Comparison of ENCODE assay signal across 8 cellular contexts in the genomic region with DNA sequence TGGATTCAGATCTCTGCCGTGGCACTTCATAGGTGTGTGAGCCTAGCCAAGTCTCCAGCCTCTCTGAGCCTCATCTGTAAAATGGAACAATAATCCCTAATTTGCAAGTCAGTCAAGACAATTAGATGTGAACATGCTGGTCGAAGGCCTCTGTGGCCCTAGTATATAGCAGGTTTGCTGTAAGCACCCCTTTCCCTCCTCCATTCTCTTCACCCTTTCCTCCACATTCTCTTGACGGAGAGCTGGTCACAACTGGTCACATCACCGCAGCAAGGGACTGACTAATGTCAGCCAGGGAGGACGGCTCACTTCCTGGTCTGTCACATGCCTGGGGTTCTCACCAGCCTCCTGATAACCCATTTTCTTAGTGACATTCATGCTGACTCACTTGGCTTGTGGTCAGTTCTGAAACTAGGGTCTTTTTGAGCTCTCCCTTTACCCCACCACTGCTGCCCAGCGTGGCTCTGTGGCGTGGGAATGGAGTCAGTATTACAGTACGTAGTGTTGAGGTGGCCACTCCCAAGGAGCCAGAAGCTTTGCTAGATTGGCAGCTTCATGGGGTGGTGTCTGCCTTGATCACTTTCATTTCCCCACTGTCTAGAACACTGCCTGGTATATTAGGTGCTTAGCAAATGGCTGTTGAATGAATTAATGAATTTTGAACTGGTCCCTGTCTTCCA. TPM values are rescaled to one million over a fixed set of nuclear protein-coding genes. Genes with fewer than 3 reads are reported as not detected.
DNase-seq lines count a peak whose midpoint lies in the region; TF ChIP-seq lines count a peak whose summit lies in the region.

No MANE protein-coding gene starts in this region.

- H3K27ac ChIP-seq in CD8-positive, alpha-beta memory T cell (ENCODE audit: low read depth, low read length), result peak overlapping the region; percentile 41
- peak overlapping the region in 2 of 4 donors; percentile 10 to 53 for H3K27ac ChIP-seq in Peyer's patch

- DNase-seq in CD8-positive, alpha-beta memory T cell, result no peak
- DNase-seq in GM20000 (ENCODE audit: low spot score) (peak; percentile 72), HT1080 (ENCODE audit: low read depth) (peak; percentile 93), choroid plexus epithelial cell (ENCODE audit: low read depth) (peak; percentile 69), retinal pigment epithelial cell (ENCODE audit: low read depth) (peak; percentile 75), Peyer's patch (no peak), DMS153 treated with DMSO at 0.1 percent for 48 hours (lab: John Stamatoyannopoulos, UW; ENCODE audit: unreplicated experiment) (no peak), midbrain (lab: John Stamatoyannopoulos, UW) (no peak)

- H3K4me1 Mint-ChIP-seq in CD8-positive, alpha-beta memory T cell, result peaks cover 23 to 31% (median 30%) of the 10 kb centered on the region in 3 donors

- H3K36me3 ChIP-seq in CD8-positive, alpha-beta memory T cell (ENCODE audit: insufficient read depth, low read length), result no peaks in the 10 kb centered on the region
- H3K36me3 ChIP-seq in Peyer's patch, result no peaks in the 10 kb centered on the region

- H3K4me1 ChIP-seq in CD8-positive, alpha-beta memory T cell (ENCODE audit: insufficient read depth, low read length), result no peaks in the 10 kb centered on the region
- H3K4me1 ChIP-seq in Peyer's patch, result peaks cover 0 to 7% (median 0%) of the 10 kb centered on the region in 4 donors

- H3K9me3 ChIP-seq in CD8-positive, alpha-beta memory T cell (ENCODE audit: low read length), result no peaks in the 10 kb centered on the region
- no peaks in the 10 kb centered on the region for H3K9me3 ChIP-seq in Peyer's patch

- POLR2A ChIA-PET in CD8-positive, alpha-beta memory T cell (lab: Charles Lee), result no interaction called here

- H3K4me3 ChIP-seq in CD8-positive, alpha-beta memory T cell (ENCODE audit: low read length), result no peak overlapping the region
- H3K4me3 ChIP-seq in choroid plexus epithelial cell (ENCODE audit: low read depth, low read length), result no peak overlapping the region
- H3K4me3 ChIP-seq in retinal pigment epithelial cell (ENCODE audit: low read length), result no peak overlapping the region
- no peak overlapping the region for H3K4me3 ChIP-seq in Peyer's patch

- TF ChIP-seq CTCF in GM20000 (IDR thresholded peaks at IDR 0.05; ENCODE audit: extremely low read depth, missing control alignments) (no peak), choroid plexus epithelial cell (conservative IDR thresholded peaks at IDR 0.05; ENCODE audit: low read depth, low read length) (no peak), retinal pigment epithelial cell (conservative IDR thresholded peaks at IDR 0.05; ENCODE audit: low read depth, low read length) (no peak), Peyer's patch (IDR thresholded peaks at IDR 0.05) (no peak)

- TF ChIP-seq POLR2A in Peyer's patch (IDR thresholded peaks at IDR 0.05), result no peak

- CTCF ChIA-PET in CD8-positive, alpha-beta memory T cell (lab: Charles Lee), result no interaction called here

- no peaks in the 10 kb centered on the region for H3K27me3 ChIP-seq in CD8-positive, alpha-beta memory T cell (ENCODE audit: insufficient read depth, low read length, poor library complexity, severe bottlenecking)
- no peaks in the 10 kb centered on the region for H3K27me3 ChIP-seq in Peyer's patch

- H3K9me3 Mint-ChIP-seq in CD8-positive, alpha-beta memory T cell, result no peaks in the 10 kb centered on the region

- peaks cover 0 to 22% (median 12%) of the 10 kb centered on the region in 3 donors for H3K36me3 Mint-ChIP-seq in CD8-positive, alpha-beta memory T cell

- H3K27me3 Mint-ChIP-seq in CD8-positive, alpha-beta memory T cell, result no peaks in the 10 kb centered on the region

- peak overlapping the region in 7 of 8 donors; percentile 44 to 95 (median 77) for H3K27ac Mint-ChIP-seq in CD8-positive, alpha-beta memory T cell

- H3K4me3 Mint-ChIP-seq in CD8-positive, alpha-beta memory T cell, result peak overlapping the region in 1 of 7 donors; percentile 44

RNA-seq across cellular contexts. Expression of gene ERGIC1, which starts 47.8 kb away (rescaled TPM):
- 10 to 100 TPM; 39.7 to 39.9 TPM for total RNA-seq in CD8-positive, alpha-beta memory T cell
- polyA plus RNA-seq in CD8-positive, alpha-beta memory T cell, result 25.9 TPM
- 125 and 169 TPM in 2 replicates for total RNA-seq in HT1080 (2014; rRNA removed; shearing (Covaris generic))
- polyA plus RNA-seq in HT1080 (2015; cell fraction: cytosol; rRNA removed), result 253 and 267 TPM in 2 replicates
- polyA plus RNA-seq in HT1080 (2015; cell fraction: nucleus; rRNA removed), result 111 and 131 TPM in 2 replicates
- 100 to 1,000 TPM; 113 to 180 (median 143) TPM for total RNA-seq in Peyer's patch

Comparison
In these comparisons a context has a peak if more than half of its experiments do, and no peak if none do; other contexts are left out.
1. DNase-seq: peak in GM20000 (single experiment), HT1080 (single experiment), choroid plexus epithelial cell (single experiment) and retinal pigment epithelial cell (single experiment); none in CD8-positive, alpha-beta memory T cell (0 of 5), Peyer's patch (0 of 3), DMS153 treated with DMSO at 0.1 percent for 48 hours (single experiment) and midbrain (single experiment).